In the genomic region with DNA sequence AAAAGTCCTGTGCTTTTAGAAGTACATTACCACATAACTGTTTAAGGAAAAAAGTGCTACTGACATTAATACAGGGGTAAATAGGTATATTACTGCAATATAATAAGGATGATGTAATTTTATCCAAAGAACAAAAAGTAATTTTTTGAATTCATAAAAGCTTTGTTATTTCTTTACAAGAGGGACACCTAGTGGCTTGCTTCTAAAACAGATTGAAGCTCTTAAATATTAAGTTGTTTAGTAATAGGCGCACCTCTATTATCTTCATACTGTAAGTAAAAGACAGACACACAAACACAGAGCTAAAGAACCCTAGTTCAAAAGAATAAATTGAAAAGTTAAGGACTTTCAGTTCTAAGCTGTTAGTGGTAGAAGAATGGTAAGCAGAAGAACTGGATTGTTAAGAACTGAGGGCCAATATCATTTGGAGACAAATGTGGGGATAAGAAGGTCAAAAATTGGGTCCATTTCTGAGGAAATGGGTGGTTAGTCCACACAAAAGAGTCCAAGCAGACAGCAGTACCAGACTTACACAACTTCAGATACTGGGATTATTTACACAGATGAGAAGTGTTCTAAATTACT, we compare ENCODE assay signal across 8 cellular contexts. TPM values are rescaled to one million over a fixed set of nuclear protein-coding genes. Genes with fewer than 3 reads are reported as not detected.
DNase-seq lines count a peak whose midpoint lies in the region; ATAC-seq and TF ChIP-seq lines count a peak whose summit lies in the region.

No MANE protein-coding gene starts in this region.

- H3K27ac Mint-ChIP-seq in type B pancreatic cell = no peak overlapping the region

- no peaks in the 10 kb centered on the region for H3K9me3 ChIP-seq in RWPE2 (ENCODE audit: severe bottlenecking)

- peak; percentile 78 for TF ChIP-seq CTCF in RWPE2 (IDR thresholded peaks at IDR 0.05; ENCODE audit: poor library complexity, severe bottlenecking)
- peak; percentile 69 for TF ChIP-seq CTCF in type B pancreatic cell (conservative IDR thresholded peaks at IDR 0.05)

- peaks cover 29% of the 10 kb centered on the region for H3K36me3 ChIP-seq in RWPE2 (ENCODE audit: low read depth)

- H3K4me3 ChIP-seq in RWPE2 (ENCODE audit: severe bottlenecking) = no peak overlapping the region

- H3K4me3 Mint-ChIP-seq in type B pancreatic cell = no peak overlapping the region

- H3K36me3 Mint-ChIP-seq in type B pancreatic cell = peaks cover 17% of the 10 kb centered on the region

- DNase-seq in SKM-1 treated with dmso at 0.1 percent for 144 hours (lab: John Stamatoyannopoulos, UW; ENCODE audit: unreplicated experiment) = peak; percentile 13
- DNase-seq in SKM-1 (lab: John Stamatoyannopoulos, UW; ENCODE audit: unreplicated experiment) = no peak
- DNase-seq in RWPE2 (ENCODE audit: low spot score) = no peak
- DNase-seq in glomerular endothelial cell (ENCODE audit: extremely low read depth, low read depth, low spot score) = peak; percentile 34
- DNase-seq in type B pancreatic cell (ENCODE audit: extremely low spot score, unreplicated experiment) = no peak
- no peak for DNase-seq in GOT3 (lab: John Stamatoyannopoulos, UW)
- DNase-seq in activated CD4-positive, alpha-beta T cell treated with anti-CD3 and anti-CD28 coated beads, Interleukin-2, amount 50 U/mL, for 1 hour = no peak

- H3K4me1 Mint-ChIP-seq in type B pancreatic cell (ENCODE audit: unreplicated experiment) = peaks cover 11% of the 10 kb centered on the region

- no peaks in the 10 kb centered on the region for H3K27me3 ChIP-seq in RWPE2 (ENCODE audit: insufficient read depth, poor library complexity, severe bottlenecking)

- H3K27ac ChIP-seq in RWPE2 (ENCODE audit: poor library complexity, severe bottlenecking) = no peak overlapping the region

- H3K27me3 Mint-ChIP-seq in type B pancreatic cell = no peaks in the 10 kb centered on the region

- peaks cover 3% of the 10 kb centered on the region for H3K4me1 ChIP-seq in RWPE2 (ENCODE audit: insufficient read depth, poor library complexity, severe bottlenecking)

- peak; percentile 38; the same call in 1 of the 3 replicates for ATAC-seq in RWPE2 (ENCODE audit: low read depth)
- ATAC-seq in GM18861 (IDR thresholded peaks at IDR 0.05; ENCODE audit: unreplicated experiment) = no peak

- no peaks in the 10 kb centered on the region for H3K9me3 Mint-ChIP-seq in type B pancreatic cell

RNA-seq across cellular contexts. Expression of gene ZNHIT6, which starts 15.4 kb away (rescaled TPM):
- total RNA-seq in glomerular endothelial cell (13.6 and 14.6 TPM in 2 replicates), type B pancreatic cell (ENCODE audit: low replicate concordance) (15.2 and 19.3 TPM in 2 replicates)

Comparison
In these comparisons a context has a peak if more than half of its experiments do, and no peak if none do; other contexts are left out.
1. DNase-seq: peak in SKM-1 treated with dmso at 0.1 percent for 144 hours (single experiment) and glomerular endothelial cell (single experiment); none in SKM-1 (single experiment), RWPE2 (single experiment), type B pancreatic cell (single experiment), GOT3 (single experiment) and activated CD4-positive, alpha-beta T cell treated with anti-CD3 and anti-CD28 coated beads, Interleukin-2, amount 50 U/mL, for 1 hour (single experiment).